Comparison of ENCODE assay signal across 8 cellular contexts in genomic region chr3:42539871-42540714, GRCh38. TPM values are rescaled to one million over a fixed set of nuclear protein-coding genes. Genes with fewer than 3 reads are reported as not detected.
A peak's percentile ranks its signal among the peaks of the same experiment; 100 is the strongest.
DNase-seq lines count a peak whose midpoint lies in the region; TF ChIP-seq lines count a peak whose summit lies in the region.

No MANE protein-coding gene starts in this region.

- H3K27ac ChIP-seq in colonic mucosa (no peak overlapping the region), mesendoderm (ENCODE audit: low read depth, low read length) (no peak overlapping the region)

- H4K5ac ChIP-seq in mesendoderm (ENCODE audit: low read length) = no peak overlapping the region

- H2BK15ac ChIP-seq in mesendoderm (replicated peaks; ENCODE audit: low read depth) = no peak overlapping the region

- H4K8ac ChIP-seq in mesendoderm (ENCODE audit: low read depth, low read length) = no peak overlapping the region

- H3K4me1 ChIP-seq in colonic mucosa (peaks cover 6% of the 10 kb centered on the region), mesendoderm (ENCODE audit: control insufficient read depth, low read depth, low read length) (no peaks in the 10 kb centered on the region)

- H3K18ac ChIP-seq in mesendoderm (ENCODE audit: low read length) = no peak overlapping the region

- no peak overlapping the region for H3K4me2 ChIP-seq in mesendoderm (ENCODE audit: low read length)

- no peak overlapping the region for H3K4ac ChIP-seq in mesendoderm (ENCODE audit: low read depth, low read length)

- DNase-seq in DMS 273 (lab: John Stamatoyannopoulos, UW; ENCODE audit: unreplicated experiment) (peak; percentile 53), DMS 273 treated with DMSO at 0.1 percent for 48 hours (lab: John Stamatoyannopoulos, UW) (no peak), HT-29 (ENCODE audit: low spot score) (peak; percentile 76), colonic mucosa (peak; percentile 89), mesendoderm (peak; percentile 84), cortex of kidney (lab: John Stamatoyannopoulos, UW) (no peak)
- peak; percentile 55 to 58 for DNase-seq in activated CD4-positive, alpha-beta T cell treated with anti-CD3 and anti-CD28 coated beads for 24 hours (ENCODE audit: low read depth in 2 of 2)
- DNase-seq in stimulated activated CD8-positive, alpha-beta memory T cell treated with anti-CD3 and anti-CD28 coated beads, Interleukin-7, amount 100 ng/mL, for 4 hours (ENCODE audit: low read depth in 2 of 2) = peak; percentile 30 to 35

- H3K79me1 ChIP-seq in mesendoderm (ENCODE audit: low read length) = no peaks in the 10 kb centered on the region

- H3K36me3 ChIP-seq in colonic mucosa (no peaks in the 10 kb centered on the region), mesendoderm (ENCODE audit: control insufficient read depth, insufficient read depth, low read length) (no peaks in the 10 kb centered on the region)

- no peaks in the 10 kb centered on the region for H3K79me2 ChIP-seq in mesendoderm (ENCODE audit: control insufficient read depth, insufficient read depth, low read length)

- H3K27me3 ChIP-seq in colonic mucosa (no peaks in the 10 kb centered on the region), mesendoderm (ENCODE audit: insufficient read depth, low read length, poor library complexity) (no peaks in the 10 kb centered on the region)

- H3K9ac ChIP-seq in colonic mucosa (ENCODE audit: low read depth in 2 of 2, low read length in 2 of 2) (peak overlapping the region in 1 of 2 donors; percentile 4), mesendoderm (ENCODE audit: low read length) (no peak overlapping the region)

- no peak overlapping the region for H2BK120ac ChIP-seq in mesendoderm (ENCODE audit: low read depth, low read length)

- H3K4me3 ChIP-seq in colonic mucosa = no peak overlapping the region
- H3K4me3 ChIP-seq in mesendoderm (ENCODE audit: low read length) = no peak overlapping the region

- WGBS in mesendoderm (ENCODE audit: extremely low coverage, insufficient coverage, low lambda C conversion rate) = no CpG with 5 or more reads among the region's 14 CpGs

- intact Hi-C loops in colonic mucosa (cut with DNase I) = loop anchor here (2.0 to 5.0 kb wide), 2 partner anchors 41 to 93 kb away; no protein-coding TSS in a partner anchor

- peak; percentile 81 for TF ChIP-seq CTCF in colonic mucosa (IDR thresholded peaks at IDR 0.05)

- no peak overlapping the region for H3K23ac ChIP-seq in mesendoderm (ENCODE audit: low read length)

- peak overlapping the region; percentile 17 for H3K56ac ChIP-seq in mesendoderm (ENCODE audit: low read length)

- H3K9me3 ChIP-seq in colonic mucosa = no peaks in the 10 kb centered on the region

- H2AK5ac ChIP-seq in mesendoderm (ENCODE audit: low read length) = peak overlapping the region; percentile 91

- peak overlapping the region; percentile 70 for H2BK5ac ChIP-seq in mesendoderm (ENCODE audit: low read length)

RNA-seq across cellular contexts. Expression of gene VIPR1, which starts 37.6 kb away (rescaled TPM):
- 60.4 and 74.4 TPM in 2 replicates for total RNA-seq in HT-29 (2014; rRNA removed; shearing (Covaris generic))
- total RNA-seq in colonic mucosa = 10 to 100 TPM; 74.2 to 98.0 TPM
- polyA plus RNA-seq in mesendoderm (2013, experiment 1 of 2) = 2.8 TPM
- polyA plus RNA-seq in mesendoderm (2013, experiment 2 of 2) = 2.9 TPM

RNA-seq across cellular contexts. Expression of gene SEC22C, which starts 41.7 kb away (rescaled TPM):
- total RNA-seq in HT-29 (2014; rRNA removed; shearing (Covaris generic)) = 12.3 and 12.6 TPM in 2 replicates
- total RNA-seq in colonic mucosa = 10 to 100 TPM; 17.1 to 17.5 TPM
- 23.5 TPM for polyA plus RNA-seq in mesendoderm (2013, experiment 1 of 2)
- 24.1 TPM for polyA plus RNA-seq in mesendoderm (2013, experiment 2 of 2)

RNA-seq across cellular contexts. Expression of gene SS18L2, which starts 50.6 kb away (rescaled TPM):
- 17.7 and 18.4 TPM in 2 replicates for total RNA-seq in HT-29 (2014; rRNA removed; shearing (Covaris generic))
- 10 to 100 TPM; 21.7 to 24.9 TPM for total RNA-seq in colonic mucosa
- 98.5 TPM for polyA plus RNA-seq in mesendoderm (2013, experiment 1 of 2)
- polyA plus RNA-seq in mesendoderm (2013, experiment 2 of 2) = 94.4 TPM

Comparison
In these comparisons a context has a peak if more than half of its experiments do, and no peak if none do; other contexts are left out.
1. DNase-seq: peak in DMS 273 (single experiment), HT-29 (single experiment), activated CD4-positive, alpha-beta T cell treated with anti-CD3 and anti-CD28 coated beads for 24 hours (2 of 2), colonic mucosa (single experiment), mesendoderm (single experiment) and stimulated activated CD8-positive, alpha-beta memory T cell treated with anti-CD3 and anti-CD28 coated beads, Interleukin-7, amount 100 ng/mL, for 4 hours (2 of 2); none in DMS 273 treated with DMSO at 0.1 percent for 48 hours (single experiment) and cortex of kidney (single experiment).